Comparison of ENCODE assay signal across 26 cellular contexts in the genomic region with DNA sequence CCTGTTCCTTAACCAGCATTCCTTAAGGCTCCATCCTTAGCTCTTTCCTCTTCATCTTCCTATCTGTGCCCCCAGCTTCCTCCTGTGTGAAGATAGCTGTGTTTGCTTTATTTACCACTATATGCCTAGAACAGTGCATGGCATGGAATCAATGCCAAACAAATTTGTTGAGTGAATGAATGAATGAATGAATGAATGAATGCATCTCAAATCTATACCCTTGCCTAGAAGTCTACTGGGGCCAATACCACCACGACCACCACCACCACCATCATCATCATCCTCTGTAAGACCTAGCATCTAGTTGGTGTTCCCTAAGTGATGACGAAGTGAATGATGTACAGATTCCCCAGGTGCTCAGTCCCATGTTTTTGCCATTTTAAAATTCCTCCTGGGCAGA. TPM values are rescaled to one million over a fixed set of nuclear protein-coding genes. Genes with fewer than 3 reads are reported as not detected.
"Had no signal": no experiment of that assay in that cellular context is flagged by ENCODE, and none has a peak within 500 bp of the region (broad histone marks: within the 10 kb centered on the region; RNA-seq: fewer than 3 reads in every experiment).

No MANE protein-coding gene starts in this region.

- FAIRE-seq: RCC 7860 had no signal

- H3K27me3 ChIP-seq: SJCRH30 had no signal

- H3K36me3 ChIP-seq: SJCRH30 had no signal

- H3K4me2 ChIP-seq: PC-9 had no signal

- H3K27ac ChIP-seq: PC-9, RWPE1, SJCRH30, SK-N-MC had no signal

- H3K4me3 Mint-ChIP-seq: T-cell had no signal

- H2AFZ ChIP-seq: PC-9 had no signal

- H3K4me3 ChIP-seq: PC-9, SK-N-MC had no signal

- H3K36me3 Mint-ChIP-seq: T-cell had no signal

- H3K9me3 Mint-ChIP-seq: T-cell had no signal

- DNase-seq: MM.1S, NCI-H1048, NCI-H1694, NCI-H187, NCI-H1930, NCI-H2171, NCI-H226, NCI-H446 treated with DMSO at 0.1 percent for 48 hours, NCI-H510A, NCI-H526, SIG-M5, T-cell had no signal

- H3K9me3 ChIP-seq: SJCRH30 had no signal

- H3K27ac Mint-ChIP-seq: T-cell had no signal

- ATAC-seq: Panc1, Right ventricle myocardium inferior, SK-N-SH treated with all-trans-retinoic acid at 6 μM for 48 hours, T-cell had no signal

RNA-seq across cellular contexts. Expression of a gene that starts 0.8 kb away (rescaled TPM):
- total RNA-seq: LHCN-M2; MCF 10A; OCI-LY7; PC-9; Right ventricle myocardium inferior; RPMI7951; SK-MEL-5; T-cell; T-helper 1 cell treated with Interleukin-12 subunit alpha and Interleukin-12 subunit beta and Interleukin-4 antibody, amounts not matched to agents 30 ng/mL and 1 ng/mL, for 36 hours had no signal

RNA-seq across cellular contexts. Expression of a gene that starts 2.0 kb away (rescaled TPM):
- total RNA-seq: LHCN-M2; MCF 10A; OCI-LY7; PC-9; Right ventricle myocardium inferior; RPMI7951; SK-MEL-5; T-cell; T-helper 1 cell treated with Interleukin-12 subunit alpha and Interleukin-12 subunit beta and Interleukin-4 antibody, amounts not matched to agents 30 ng/mL and 1 ng/mL, for 36 hours had no signal
